In the genomic region with DNA sequence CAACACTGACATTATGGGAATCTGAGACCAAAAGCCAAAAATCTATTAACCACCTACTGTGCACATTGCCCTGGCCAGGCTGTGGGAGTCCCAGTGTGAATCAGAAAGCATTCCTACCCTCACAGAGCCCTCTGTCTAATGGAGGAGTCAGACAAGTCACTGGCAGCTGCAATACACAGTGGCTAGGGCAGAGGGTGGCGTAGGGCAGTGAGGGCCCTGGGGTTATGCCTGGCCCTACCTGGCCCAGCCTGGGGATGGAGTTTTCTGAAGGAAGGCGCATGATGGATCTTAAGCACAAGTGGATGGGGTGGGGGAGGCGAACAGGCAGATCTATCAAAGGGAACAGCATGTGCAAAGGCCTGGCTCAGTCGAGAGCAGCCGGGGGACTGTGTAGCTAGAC, we compare ENCODE assay signal across 11 cellular contexts.
"Had no signal": no experiment of that assay in that cellular context is flagged by ENCODE, and none has a peak within 500 bp of the region (broad histone marks: within the 10 kb centered on the region; RNA-seq: fewer than 3 reads in every experiment).

No MANE protein-coding gene starts in this region.

- ATAC-seq: activated CD8-positive, alpha-beta T cell treated with anti-CD3 and anti-CD28 coated beads, Interleukin-2, amount 10 ng/mL, durations not matched to agents 7 days and 5 days; sciatic nerve had no signal

- DNase-seq: activated CD8-positive, alpha-beta T cell treated with anti-CD3 and anti-CD28 coated beads, Interleukin-2, amount 10 ng/mL, durations not matched to agents 7 days and 5 days; activated naive CD8-positive, alpha-beta T cell treated with anti-CD3 and anti-CD28 coated beads for 36 hours; effector CD8-positive, alpha-beta T cell; foreskin fibroblast; kidney glomerular epithelial cell; ovary; stimulated activated CD4-positive, alpha-beta T cell treated with anti-CD3 and anti-CD28 coated beads, Interleukin-1b, Interleukin-23, amount 100 ng/mL, for 48 hours had no signal

- H3K27ac Mint-ChIP-seq: activated CD8-positive, alpha-beta T cell treated with anti-CD3 and anti-CD28 coated beads, Interleukin-2, amount 10 ng/mL, durations not matched to agents 7 days and 5 days; activated naive CD8-positive, alpha-beta T cell treated with anti-CD3 and anti-CD28 coated beads for 36 hours had no signal

- H3K4me1 Mint-ChIP-seq: activated naive CD8-positive, alpha-beta T cell treated with anti-CD3 and anti-CD28 coated beads for 36 hours; neural crest cell had no signal

- H3K4me3 ChIP-seq: ovary, tibial nerve, vagina had no signal

- H3K4me3 Mint-ChIP-seq: activated CD8-positive, alpha-beta T cell treated with anti-CD3 and anti-CD28 coated beads, Interleukin-2, amount 10 ng/mL, durations not matched to agents 7 days and 5 days; activated naive CD8-positive, alpha-beta T cell treated with anti-CD3 and anti-CD28 coated beads for 36 hours; neural crest cell had no signal

- H3K36me3 ChIP-seq: ovary, tibial nerve, vagina had no signal

- H3K4me1 ChIP-seq: tibial nerve, vagina had no signal

- H3K27me3 ChIP-seq: ovary, vagina had no signal

- H3K9me3 ChIP-seq: vagina had no signal
